ENCODE assay signal across 21 cellular contexts in genomic region chrX:55206152-55206941, GRCh38. TPM values are rescaled to one million over a fixed set of nuclear protein-coding genes. Genes with fewer than 3 reads are reported as not detected.
DNase-seq lines count a peak whose midpoint lies in the region; ATAC-seq, FAIRE-seq and TF ChIP-seq lines count a peak whose summit lies in the region.
"Had no signal": no experiment of that assay in that cellular context is flagged by ENCODE, and none has a peak within 500 bp of the region (broad histone marks: within the 10 kb centered on the region; RNA-seq: fewer than 3 reads in every experiment).

No MANE protein-coding gene starts in this region.

- no peaks in the 10 kb centered on the region for H3K79me2 ChIP-seq in K562 (ENCODE audit: control insufficient read depth, insufficient read depth, low read length)

- no peak overlapping the region for H2AK9ac ChIP-seq in IMR-90 (replicated peaks; ENCODE audit: low read depth, low read length, poor library complexity)

- no peaks in the 10 kb centered on the region for H3K9me3 Mint-ChIP-seq in CD4-positive, alpha-beta memory T cell
- H3K9me3 Mint-ChIP-seq: CD8-positive, alpha-beta T cell had no signal

- H3K36me3 ChIP-seq in IMR-90 (ENCODE audit: control insufficient read depth, insufficient read depth, low read length) (no peaks in the 10 kb centered on the region), K562 (ENCODE audit: control insufficient read depth, insufficient read depth, low read length) (no peaks in the 10 kb centered on the region)
- no peaks in the 10 kb centered on the region for H3K36me3 ChIP-seq in CD4-positive, alpha-beta memory T cell (ENCODE audit: insufficient read depth, low read length)
- H3K36me3 ChIP-seq: BLaER1 had no signal

- H4K91ac ChIP-seq in IMR-90 (ENCODE audit: insufficient read depth, low read depth, low read length) = no peak overlapping the region

- peaks cover 0 to 3% of the 10 kb centered on the region in 2 donors for H3K27me3 Mint-ChIP-seq in CD4-positive, alpha-beta memory T cell

- BruUV-seq in IMR-90 (replicated peaks; lab: Mats Ljungman, UMichigan) (no TSS peak), K562 (replicated peaks; lab: Mats Ljungman, UMichigan) (no TSS peak)

- H3K4me3 ChIP-seq in IMR-90 (ENCODE audit: insufficient read depth, low read depth, low read length) = no peak overlapping the region
- no peak overlapping the region for H3K4me3 ChIP-seq in K562
- H3K4me3 ChIP-seq in CD4-positive, alpha-beta memory T cell (ENCODE audit: low read length in 2 of 2) = no peak overlapping the region
- H3K4me3 ChIP-seq: BLaER1 had no signal

- H2AK5ac ChIP-seq in IMR-90 (ENCODE audit: low read depth, low read length) = no peak overlapping the region

- ATAC-seq in IMR-90 (ENCODE audit: low read depth) = no peak
- no peak; the same call in 2 of the 3 replicates for ATAC-seq in K562
- ATAC-seq in HG03342 (IDR thresholded peaks at IDR 0.05; ENCODE audit: unreplicated experiment) = no peak
- ATAC-seq: CD8-positive, alpha-beta T cell had no signal

- H2BK15ac ChIP-seq in IMR-90 (ENCODE audit: low read depth, low read length) = no peak overlapping the region

- H3K27ac Mint-ChIP-seq in CD4-positive, alpha-beta memory T cell = no peak overlapping the region
- H3K27ac Mint-ChIP-seq: CD14-positive monocyte; CD8-positive, alpha-beta T cell had no signal

- H3K4ac ChIP-seq in IMR-90 (ENCODE audit: low read depth, low read length) = no peak overlapping the region

- no peak overlapping the region for H4K8ac ChIP-seq in IMR-90 (ENCODE audit: low read depth in 2 of 2, low read length in 2 of 2)

- no peaks in the 10 kb centered on the region for H4K20me1 ChIP-seq in IMR-90 (ENCODE audit: insufficient read depth, low read length)
- no peaks in the 10 kb centered on the region for H4K20me1 ChIP-seq in K562 (replicated peaks; ENCODE audit: control insufficient read depth, insufficient read depth, low read length)
- H4K20me1 ChIP-seq: BLaER1 had no signal

- CTCF ChIA-PET in IMR-90 (lab: Yijun Ruan, JAX) = no interaction called here
- CTCF ChIA-PET in K562 (lab: Yijun Ruan, JAX; ENCODE audit: low intra/inter-chr PET ratio) = no interaction called here
- CTCF ChIA-PET in CD4-positive, alpha-beta memory T cell (lab: Charles Lee; ENCODE audit: partially characterized antibody) = no interaction called here

- TF ChIP-seq EP300 in K562 (IDR thresholded peaks at IDR 0.05; ENCODE audit: low read length) = no peak

- no peaks in the 10 kb centered on the region for H3K4me1 ChIP-seq in IMR-90 (ENCODE audit: control insufficient read depth, insufficient read depth, low read length)
- H3K4me1 ChIP-seq in K562 (replicated peaks in 1 of 2; ENCODE audit: control insufficient read depth in 2 of 2, insufficient read depth in 2 of 2, low read length in 2 of 2) = no peaks in the 10 kb centered on the region; a peak in 1 of 5 replicates
- H3K4me1 ChIP-seq in CD4-positive, alpha-beta memory T cell (ENCODE audit: insufficient read depth, low read length) = no peaks in the 10 kb centered on the region
- H3K4me1 ChIP-seq: BLaER1 had no signal

- no peak overlapping the region for H4K5ac ChIP-seq in IMR-90 (ENCODE audit: low read depth, low read length)

- no peak overlapping the region for H2BK5ac ChIP-seq in IMR-90 (ENCODE audit: low read depth, low read length, poor library complexity, severe bottlenecking)

- dilution Hi-C loops in IMR-90 (cut with HindIII; ENCODE audit: low sequenced_read_pairs, unreplicated experiment) = no loop called here

- no peak overlapping the region for H3K23ac ChIP-seq in IMR-90 (ENCODE audit: low read depth, low read length)

- no peaks in the 10 kb centered on the region for H3K36me3 Mint-ChIP-seq in CD4-positive, alpha-beta memory T cell
- H3K36me3 Mint-ChIP-seq: CD14-positive monocyte; CD8-positive, alpha-beta T cell had no signal

- H3K27ac ChIP-seq in IMR-90 (ENCODE audit: insufficient read depth, low read length) = no peak overlapping the region
- no peak overlapping the region for H3K27ac ChIP-seq in K562 (ENCODE audit: extremely low read depth, low read depth, low read length)
- no peak overlapping the region for H3K27ac ChIP-seq in CD4-positive, alpha-beta memory T cell (ENCODE audit: low read depth, low read length)
- H3K27ac ChIP-seq: 22Rv1, BLaER1 had no signal

- H3K4me3 Mint-ChIP-seq in CD4-positive, alpha-beta memory T cell = no peak overlapping the region
- H3K4me3 Mint-ChIP-seq: CD14-positive monocyte; CD8-positive, alpha-beta T cell had no signal

- no peak overlapping the region for H3K18ac ChIP-seq in IMR-90 (ENCODE audit: low read depth, low read length)

- no peaks in the 10 kb centered on the region for H3K79me1 ChIP-seq in IMR-90 (ENCODE audit: low read depth in 1 of 2, low read length in 2 of 2)

- no peaks in the 10 kb centered on the region for H3K9me1 ChIP-seq in IMR-90 (ENCODE audit: insufficient read depth, low read length)
- no peaks in the 10 kb centered on the region for H3K9me1 ChIP-seq in K562 (ENCODE audit: control insufficient read depth, insufficient read depth, low read length)

- no peak for TF ChIP-seq POLR2A in IMR-90 (IDR thresholded peaks at IDR 0.05; ENCODE audit: low read depth, low read length)
- no peak for TF ChIP-seq POLR2A in K562 (conservative IDR thresholded peaks at IDR 0.05)

- H3K9ac ChIP-seq in IMR-90 (ENCODE audit: low read depth, low read length) (no peak overlapping the region), K562 (ENCODE audit: insufficient read depth in 1 of 2, low read depth in 2 of 2, low read length in 2 of 2) (no peak overlapping the region)
- H3K9ac ChIP-seq: BLaER1 had no signal

- DNase-seq in NCI-H2227 (lab: John Stamatoyannopoulos, UW; ENCODE audit: unreplicated experiment) (peak; percentile 3), NCI-H2227 treated with DMSO at 0.1 percent for 48 hours (lab: John Stamatoyannopoulos, UW) (no peak), IMR-90 (no peak), K562 (ENCODE audit: extremely low read depth in 1 of 4, low spot score in 3 of 4) (peak in 1 of 4 experiments; percentile 32), NCI-H69 (lab: John Stamatoyannopoulos, UW) (no peak)
- DNase-seq in CD4-positive, alpha-beta memory T cell = no peak
- DNase-seq: CD8-positive, alpha-beta T cell; DMS 273 treated with DMSO at 0.1 percent for 48 hours; DMS53; DND-41; EL; GOT3; H7 had no signal

- no peak overlapping the region for H3K56ac ChIP-seq in IMR-90 (ENCODE audit: extremely low read depth, insufficient read depth, low read length)

- TF ChIP-seq RAD21 in IMR-90 (IDR thresholded peaks at IDR 0.05; ENCODE audit: low read length) (no peak), K562 (CRISPR knock-in tag; conservative IDR thresholded peaks at IDR 0.05 in 1 of 2, IDR thresholded peaks at IDR 0.05 in 1 of 2) (no peak)

- no peak for FAIRE-seq in K562 (lab: Jason Lieb, UNC)
- FAIRE-seq: GM12892 had no signal

- intact Hi-C loops in IMR-90 (cut with micrococcal nuclease) = no loop called here
- intact Hi-C loops in K562 (cut with micrococcal nuclease) = loop anchor here (5.0 kb wide), 1 partner anchor 69 kb away; no protein-coding TSS in a partner anchor
- intact Hi-C loops in CD4-positive, alpha-beta memory T cell (cut with micrococcal nuclease) = no loop called here

- H3K4me1 Mint-ChIP-seq in CD4-positive, alpha-beta memory T cell = no peaks in the 10 kb centered on the region
- H3K4me1 Mint-ChIP-seq: CD14-positive monocyte had no signal

- in situ Hi-C loops in IMR-90 (cut with MboI; ENCODE audit: low sequenced_read_pairs) (no loop called here), K562 (cut with MboI) (no loop called here)

- H3K4me2 ChIP-seq in IMR-90 (ENCODE audit: low read depth, low read length) (no peak overlapping the region), K562 (ENCODE audit: insufficient read depth, low read length) (no peak overlapping the region)
- H3K4me2 ChIP-seq: BLaER1 had no signal

- H2BK20ac ChIP-seq in IMR-90 (ENCODE audit: low read depth, low read length) = no peak overlapping the region

- no peaks in the 10 kb centered on the region for H3K9me3 ChIP-seq in IMR-90 (ENCODE audit: control insufficient read depth, insufficient read depth, low read length)
- no peaks in the 10 kb centered on the region for H3K9me3 ChIP-seq in K562 (replicated peaks; ENCODE audit: control insufficient read depth, insufficient read depth, low read depth, low read length)
- no peaks in the 10 kb centered on the region for H3K9me3 ChIP-seq in CD4-positive, alpha-beta memory T cell (ENCODE audit: control insufficient read depth in 1 of 2, low read length in 2 of 2)

- H3K27me3 ChIP-seq in IMR-90 (ENCODE audit: control insufficient read depth, insufficient read depth, low read length) (no peaks in the 10 kb centered on the region; the same call in 1 of the 2 replicates), K562 (ENCODE audit: control insufficient read depth in 2 of 2, insufficient read depth in 2 of 2, low read length in 2 of 2) (no peaks in the 10 kb centered on the region)
- H3K27me3 ChIP-seq in CD4-positive, alpha-beta memory T cell (ENCODE audit: insufficient read depth, low read length) = no peaks in the 10 kb centered on the region

- no peak overlapping the region for H3K14ac ChIP-seq in IMR-90 (replicated peaks; ENCODE audit: low read depth, low read length)

- H2BK120ac ChIP-seq in IMR-90 (ENCODE audit: low read depth, low read length) = no peak overlapping the region

- 60% methylated on average over 1 of the region's 6 CpGs; no CpG with 5 or more reads in 1 of the 2 experiments for WGBS in IMR-90 (ENCODE audit: extremely low coverage in 2 of 2, insufficient read length in 1 of 2), 2 experiments
- WGBS in K562 (ENCODE audit: insufficient coverage, low coverage, missing lambda C conversion rate) = 4% methylated on average over 6 of the region's 6 CpGs

- H2AFZ ChIP-seq in IMR-90 (replicated peaks; ENCODE audit: low read length, poor library complexity) (no peak overlapping the region), K562 (ENCODE audit: low read depth, low read length) (no peak overlapping the region)

- TF ChIP-seq CTCF in IMR-90 (conservative IDR thresholded peaks at IDR 0.05; ENCODE audit: low read depth, low read length) (no peak), K562 (IDR thresholded peaks at IDR 0.05 in 2 of 3, conservative IDR thresholded peaks at IDR 0.05 in 1 of 3; ENCODE audit: insufficient read depth in 2 of 3, low read depth in 1 of 3, low read length in 3 of 3) (no peak)

- POLR2A ChIA-PET in IMR-90 (lab: Charles Lee; ENCODE audit: unreplicated experiment) (no interaction called here), K562 (lab: Yijun Ruan, JAX) (no interaction called here)
- POLR2A ChIA-PET in CD4-positive, alpha-beta memory T cell (lab: Charles Lee; ENCODE audit: partially characterized antibody) = no interaction called here

RNA-seq across cellular contexts. Expression of gene PAGE5, which starts 13.8 kb away (rescaled TPM):
- total RNA-seq in IMR-90 (2012; rRNA removed) (not detected in 2 replicates), K562 (2014; rRNA removed) (175 and 195 TPM in 2 replicates), K562 (2014; rRNA removed; fragmentation: Illumina TruSeq; extraction: Trizol) (342 and 391 TPM in 2 replicates), K562 (2015; rRNA removed; fragmentation: Illumina TruSeq; extraction: Trizol) (322 and 336 TPM in 2 replicates), K562 (2021) (143 and 149 TPM in 2 replicates)
- polyA plus RNA-seq in IMR-90 (2012; rRNA removed) (not detected in 2 replicates), K562 (2011; rRNA removed) (42.0 and 146 TPM in 2 replicates), K562 (2014; fragmentation: Illumina TruSeq; extraction: Trizol) (344 and 376 TPM in 2 replicates), K562 (2014; fragmentation: Nextera tagmentation; extraction: Ambion mirVana) (100 to 1,000 TPM; 570 to 571 TPM), K562 (2014; rRNA removed) (346 and 392 TPM in 2 replicates)
- polyA plus RNA-seq in IMR-90 (2012; cell fraction: cytosol; rRNA removed) = not detected in 2 replicates
- not detected in 2 replicates for polyA plus RNA-seq in IMR-90 (2012; cell fraction: nucleus; rRNA removed; ENCODE audit: low replicate concordance)
- 6.5 and 8.5 TPM in 2 replicates for total RNA-seq in K562 (2011; cell fraction: chromatin; rRNA removed; ENCODE audit: low replicate concordance)
- 12.3 and 22.4 TPM in 2 replicates for total RNA-seq in K562 (2011; cell fraction: nucleolus; rRNA removed)
- total RNA-seq in K562 (2011; cell fraction: nucleoplasm; rRNA removed) = 25.7 and 30.9 TPM in 2 replicates
- 23.5 and 35.9 TPM in 2 replicates for polyA plus RNA-seq in K562 (2011; cell fraction: cytosol; rRNA removed)
- polyA plus RNA-seq in K562 (2011; cell fraction: nucleus; rRNA removed) = 15.2 and 19.6 TPM in 2 replicates
- polyA plus RNA-seq in K562 (2012) = 247 and 311 TPM in 2 replicates
- 18.2 and 49.0 TPM in 2 replicates for polyA minus RNA-seq in K562 (2011; rRNA and poly(A)+ RNA removed)
- polyA minus RNA-seq in K562 (2011; cell fraction: cytosol; rRNA and poly(A)+ RNA removed) = 3.9 and 12.8 TPM in 2 replicates
- polyA minus RNA-seq in K562 (2011; cell fraction: nucleus; rRNA and poly(A)+ RNA removed) = 3.8 and 4.2 TPM in 2 replicates
- total RNA-seq in CD4-positive, alpha-beta memory T cell = under 1 TPM; 0.69 to 0.70 TPM
- polyA plus RNA-seq in CD4-positive, alpha-beta memory T cell = 1 to 10 TPM; 1.7 to 4.9 TPM
- total RNA-seq: A673; CD8-positive, alpha-beta T cell; G401; H7 had no signal
- polyA plus RNA-seq: AG04450, CD14-positive monocyte had no signal

RNA-seq across cellular contexts. Expression of gene PAGE3, which starts 58.4 kb away (rescaled TPM):
- total RNA-seq in IMR-90 (2012; rRNA removed) (not detected in 2 replicates), K562 (2014; rRNA removed) (not detected in 2 replicates), K562 (2014; rRNA removed; fragmentation: Illumina TruSeq; extraction: Trizol) (not detected in 2 replicates), K562 (2015; rRNA removed; fragmentation: Illumina TruSeq; extraction: Trizol) (not detected in 2 replicates), K562 (2021) (not detected in 2 replicates)
- polyA plus RNA-seq in IMR-90 (2012; rRNA removed) (not detected in 2 replicates), K562 (2011; rRNA removed) (not detected in 2 replicates), K562 (2014; fragmentation: Illumina TruSeq; extraction: Trizol) (not detected in 2 replicates), K562 (2014; fragmentation: Nextera tagmentation; extraction: Ambion mirVana) (not detected), K562 (2014; rRNA removed) (not detected in 2 replicates)
- polyA plus RNA-seq in IMR-90 (2012; cell fraction: cytosol; rRNA removed) = not detected in 2 replicates
- not detected in 2 replicates for polyA plus RNA-seq in IMR-90 (2012; cell fraction: nucleus; rRNA removed; ENCODE audit: low replicate concordance)
- not detected in 2 replicates for total RNA-seq in K562 (2011; cell fraction: chromatin; rRNA removed; ENCODE audit: low replicate concordance)
- total RNA-seq in K562 (2011; cell fraction: nucleolus; rRNA removed) = not detected in 2 replicates
- total RNA-seq in K562 (2011; cell fraction: nucleoplasm; rRNA removed) = not detected in 2 replicates
- polyA plus RNA-seq in K562 (2011; cell fraction: cytosol; rRNA removed) = not detected in 2 replicates
- polyA plus RNA-seq in K562 (2011; cell fraction: nucleus; rRNA removed) = not detected in 2 replicates
- polyA plus RNA-seq in K562 (2012) = not detected in 2 replicates
- polyA minus RNA-seq in K562 (2011; rRNA and poly(A)+ RNA removed) = not detected in 2 replicates
- not detected in 2 replicates for polyA minus RNA-seq in K562 (2011; cell fraction: cytosol; rRNA and poly(A)+ RNA removed)
- polyA minus RNA-seq in K562 (2011; cell fraction: nucleus; rRNA and poly(A)+ RNA removed) = not detected in 2 replicates
- not detected for total RNA-seq in CD4-positive, alpha-beta memory T cell
- polyA plus RNA-seq in CD4-positive, alpha-beta memory T cell = not detected
- total RNA-seq: A673; CD8-positive, alpha-beta T cell; G401; H7 had no signal
- polyA plus RNA-seq: AG04450, CD14-positive monocyte had no signal
